27 cellular contexts compared by ENCODE assay signal in genomic region chr5:137058089-137058488, GRCh38.
DNase-seq lines count a peak whose midpoint lies in the region; ATAC-seq and TF ChIP-seq lines count a peak whose summit lies in the region.
"Had no signal": no experiment of that assay in that cellular context is flagged by ENCODE, and none has a peak within 500 bp of the region (broad histone marks: within the 10 kb centered on the region; RNA-seq: fewer than 3 reads in every experiment).

No MANE protein-coding gene starts in this region.

- DNase-seq in SK-N-SH, result peak; percentile 21
- DNase-seq: 8988T; ACHN; AML-193; BE2C; C1 segment of cervical spinal cord; Caco-2; Calu3; CD4-positive, alpha-beta memory T cell; CD4-positive, alpha-beta T cell; CD4-positive, CD25-positive, alpha-beta regulatory T cell; CD8-positive, alpha-beta memory T cell; CD8-positive, alpha-beta T cell; COR-L47; DMS 273 treated with DMSO at 0.1 percent for 48 hours; DMS153; DMS53; DMS79; DMS79 treated with DMSO at 0.1 percent for 48 hours; DND-41; EL had no signal

- CTCF ChIA-PET in SK-N-SH (lab: Yijun Ruan, JAX), result interaction anchor here (1.1 to 1.6 kb wide), 4 partner anchors 9 to 262 kb away, joined by 3 to 8 read pairs (median 4); no protein-coding TSS in a partner anchor

- H4K20me1 ChIP-seq in SK-N-SH (ENCODE audit: insufficient read depth), result no peaks in the 10 kb centered on the region
- H4K20me1 ChIP-seq: BLaER1; BLaER1 treated with 17β-estradiol and CSF1 and Interleukin-3, amounts not matched to agents 10 nM and 100 nM had no signal

- no peak overlapping the region for H3K9ac ChIP-seq in SK-N-SH
- H3K9ac ChIP-seq: BLaER1; BLaER1 treated with 17β-estradiol and CSF1 and Interleukin-3, amounts not matched to agents 10 nM and 100 nM had no signal

- no peak overlapping the region for H3K4me2 ChIP-seq in SK-N-SH
- H3K4me2 ChIP-seq: A549; BLaER1; BLaER1 treated with 17β-estradiol and CSF1 and Interleukin-3, amounts not matched to agents 10 nM and 100 nM had no signal

- H3K79me2 ChIP-seq in SK-N-SH (ENCODE audit: insufficient read depth), result no peaks in the 10 kb centered on the region

- H3K9me3 ChIP-seq in SK-N-SH, result no peaks in the 10 kb centered on the region
- H3K9me3 ChIP-seq: A549; BE2C; BLaER1; BLaER1 treated with 17β-estradiol and CSF1 and Interleukin-3, amounts not matched to agents 10 nM and 100 nM; Caco-2 had no signal

- H2AFZ ChIP-seq in SK-N-SH (ENCODE audit: low read depth), result no peak overlapping the region

- no peak overlapping the region for H3K27ac ChIP-seq in SK-N-SH (ENCODE audit: low read depth in 2 of 2, low read length in 1 of 2)
- H3K27ac ChIP-seq: 22Rv1; A549; BLaER1; BLaER1 treated with 17β-estradiol and CSF1 and Interleukin-3, amounts not matched to agents 10 nM and 100 nM; C4-2B had no signal

- 41% methylated on average over 4 of the region's 4 CpGs for WGBS in SK-N-SH (ENCODE audit: low lambda C conversion rate)

- peaks cover 0 to 10% of the 10 kb centered on the region in 2 experiments; a peak in 1 of 4 replicates for H3K4me1 ChIP-seq in SK-N-SH (ENCODE audit: control insufficient read depth in 1 of 2, insufficient read depth in 2 of 2, low read depth in 1 of 2, low read length in 1 of 2)
- H3K4me1 ChIP-seq: A549, BE2C, Caco-2 had no signal

- H3K4me3 ChIP-seq in SK-N-SH (ENCODE audit: low read depth in 2 of 2, low read length in 1 of 2), result no peak overlapping the region
- H3K4me3 ChIP-seq: A549; BLaER1; BLaER1 treated with 17β-estradiol and CSF1 and Interleukin-3, amounts not matched to agents 10 nM and 100 nM had no signal

- no peak for TF ChIP-seq RAD21 in SK-N-SH (IDR thresholded peaks at IDR 0.05; ENCODE audit: low read length)

- POLR2A ChIA-PET in SK-N-SH (lab: Yijun Ruan, JAX), result no interaction called here

- H3K27me3 ChIP-seq in SK-N-SH (ENCODE audit: insufficient read depth), result no peaks in the 10 kb centered on the region
- H3K27me3 ChIP-seq: BE2C; BLaER1; BLaER1 treated with 17β-estradiol and CSF1 and Interleukin-3, amounts not matched to agents 10 nM and 100 nM had no signal

- no peak for TF ChIP-seq CTCF in SK-N-SH (IDR thresholded peaks at IDR 0.05)

- H3K36me3 ChIP-seq in SK-N-SH (replicated peaks in 1 of 2; ENCODE audit: control insufficient read depth in 1 of 2, insufficient read depth in 2 of 2, low read length in 1 of 2), result no peaks in the 10 kb centered on the region
- H3K36me3 ChIP-seq: BE2C; BLaER1; BLaER1 treated with 17β-estradiol and CSF1 and Interleukin-3, amounts not matched to agents 10 nM and 100 nM had no signal

- peak in 1 of 2 experiments; percentile 30; a peak in 1 of 4 replicates for TF ChIP-seq EP300 in SK-N-SH (IDR thresholded peaks at IDR 0.05; ENCODE audit: borderline replicate concordance in 1 of 2, low read depth in 1 of 2, low read length in 1 of 2)

- ATAC-seq in SK-N-SH treated with all-trans-retinoic acid at 6 μM for 48 hours, result no peak
- ATAC-seq: A549; CD8-positive, alpha-beta T cell had no signal

- H3F3A ChIP-seq in SK-N-SH (replicated peaks; ENCODE audit: insufficient read depth), result no peaks in the 10 kb centered on the region

- H3K9me2 ChIP-seq in SK-N-SH, result no peaks in the 10 kb centered on the region

TF ChIP-seq in SK-N-SH, 30 proteins besides CTCF, POLR2A, EP300 and RAD21:
- TF ChIP-seq GATA2 (CRISPR knock-in tag; IDR thresholded peaks at IDR 0.05) (peak; percentile 36; the same call in 1 of the 2 replicates), FOXM1 (IDR thresholded peaks at IDR 0.05; ENCODE audit: low read depth) (no peak)
TF ChIP-seq in SK-N-SH: peak in this region for 1.

TF ChIP-seq in SK-N-SH treated with all-trans-retinoic acid at 6 μM for 48 hours, 23 proteins besides CTCF, POLR2A, EP300 and RAD21:
- TF ChIP-seq, protein P1, sequence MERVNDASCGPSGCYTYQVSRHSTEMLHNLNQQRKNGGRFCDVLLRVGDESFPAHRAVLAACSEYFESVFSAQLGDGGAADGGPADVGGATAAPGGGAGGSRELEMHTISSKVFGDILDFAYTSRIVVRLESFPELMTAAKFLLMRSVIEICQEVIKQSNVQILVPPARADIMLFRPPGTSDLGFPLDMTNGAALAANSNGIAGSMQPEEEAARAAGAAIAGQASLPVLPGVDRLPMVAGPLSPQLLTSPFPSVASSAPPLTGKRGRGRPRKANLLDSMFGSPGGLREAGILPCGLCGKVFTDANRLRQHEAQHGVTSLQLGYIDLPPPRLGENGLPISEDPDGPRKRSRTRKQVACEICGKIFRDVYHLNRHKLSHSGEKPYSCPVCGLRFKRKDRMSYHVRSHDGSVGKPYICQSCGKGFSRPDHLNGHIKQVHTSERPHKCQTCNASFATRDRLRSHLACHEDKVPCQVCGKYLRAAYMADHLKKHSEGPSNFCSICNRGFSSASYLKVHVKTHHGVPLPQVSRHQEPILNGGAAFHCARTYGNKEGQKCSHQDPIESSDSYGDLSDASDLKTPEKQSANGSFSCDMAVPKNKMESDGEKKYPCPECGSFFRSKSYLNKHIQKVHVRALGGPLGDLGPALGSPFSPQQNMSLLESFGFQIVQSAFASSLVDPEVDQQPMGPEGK (CRISPR knock-in tag; IDR thresholded peaks at IDR 0.05; ENCODE audit: borderline replicate concordance), result no peak
- no peak for TF ChIP-seq ZNF8 (CRISPR knock-in tag; IDR thresholded peaks at IDR 0.05)
- TF ChIP-seq ZNF565 (CRISPR knock-in tag; conservative IDR thresholded peaks at IDR 0.05; ENCODE audit: low read depth), result no peak
- no peak for TF ChIP-seq TCF4 (CRISPR knock-in tag; IDR thresholded peaks at IDR 0.05; ENCODE audit: borderline replicate concordance)
